ENCODE assay signal across 26 cellular contexts in the genomic region with DNA sequence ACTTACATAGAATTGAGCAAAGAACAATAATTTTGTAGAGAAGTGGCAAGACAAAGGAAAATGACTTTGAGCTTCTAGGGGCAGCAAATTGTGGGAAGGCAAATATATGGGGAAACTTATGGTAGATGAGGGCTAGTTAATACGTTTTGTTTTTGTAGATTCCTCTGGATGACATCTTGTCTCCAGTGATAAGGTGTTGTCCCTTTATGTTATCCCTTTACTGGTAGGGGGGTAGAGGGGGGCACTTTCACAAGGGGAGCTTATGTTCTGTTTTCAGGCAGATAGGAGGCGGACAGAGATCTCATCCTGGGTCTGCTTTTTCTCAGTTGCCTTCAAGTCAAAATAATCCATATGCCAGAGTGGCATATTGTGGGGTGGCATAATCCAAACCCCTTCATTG.
"Had no signal": no experiment of that assay in that cellular context is flagged by ENCODE, and none has a peak within 500 bp of the region (broad histone marks: within the 10 kb centered on the region; RNA-seq: fewer than 3 reads in every experiment).

No MANE protein-coding gene starts in this region.

- H3K27ac Mint-ChIP-seq: activated B cell treated with CpG ODN at 0.5 μM for 24 hours; activated CD4-positive, alpha-beta T cell treated with anti-CD3 and anti-CD28 coated beads, Interleukin-2, amount 10 ng/mL, durations not matched to agents 24 days and 14 days; activated CD8-positive, alpha-beta memory T cell treated with anti-CD3 and anti-CD28 coated beads, Interleukin-2, amount 10 ng/mL, durations not matched to agents 7 days and 5 days; activated naive CD8-positive, alpha-beta T cell treated with anti-CD3 and anti-CD28 coated beads, Interleukin-2, amount 10 ng/mL, durations not matched to agents 7 days and 5 days; activated T-helper 1 cell treated with anti-CD3 and anti-CD28 coated beads, Interleukin-12 subunit alpha, Interleukin-12 subunit beta, Interleukin-2, Interleukin-4 antibody, amounts not matched to agents 30 ng/mL and 10 ng/mL and 1 ng/mL, durations not matched to agents 14 hours and 24 hours and 36 hours had no signal

- ATAC-seq: activated CD8-positive, alpha-beta memory T cell treated with anti-CD3 and anti-CD28 coated beads, Interleukin-2, amount 10 ng/mL, durations not matched to agents 7 days and 5 days had no signal

- H3K4me3 Mint-ChIP-seq: activated B cell treated with CpG ODN at 0.5 μM for 24 hours; activated CD4-positive, alpha-beta T cell treated with anti-CD3 and anti-CD28 coated beads, Interleukin-2, amount 10 ng/mL, durations not matched to agents 24 days and 14 days; activated CD8-positive, alpha-beta memory T cell treated with anti-CD3 and anti-CD28 coated beads, Interleukin-2, amount 10 ng/mL, durations not matched to agents 7 days and 5 days; activated naive CD8-positive, alpha-beta T cell treated with anti-CD3 and anti-CD28 coated beads, Interleukin-2, amount 10 ng/mL, durations not matched to agents 7 days and 5 days; activated T-cell treated with anti-CD3 and anti-CD28 coated beads, Interleukin-2, amount 50 U/mL, for 24 hours; activated T-helper 1 cell treated with anti-CD3 and anti-CD28 coated beads, Interleukin-12 subunit alpha, Interleukin-12 subunit beta, Interleukin-2, Interleukin-4 antibody, amounts not matched to agents 30 ng/mL and 10 ng/mL and 1 ng/mL, durations not matched to agents 14 hours and 24 hours and 36 hours; central memory CD8-positive, alpha-beta T cell had no signal

- H3K27me3 Mint-ChIP-seq: activated B cell treated with CpG ODN at 0.5 μM for 24 hours; activated CD4-positive, alpha-beta T cell treated with anti-CD3 and anti-CD28 coated beads, Interleukin-2, amount 10 ng/mL, durations not matched to agents 24 days and 14 days; activated CD8-positive, alpha-beta memory T cell treated with anti-CD3 and anti-CD28 coated beads, Interleukin-2, amount 10 ng/mL, durations not matched to agents 7 days and 5 days; activated naive CD8-positive, alpha-beta T cell treated with anti-CD3 and anti-CD28 coated beads, Interleukin-2, amount 10 ng/mL, durations not matched to agents 7 days and 5 days; activated T-cell treated with anti-CD3 and anti-CD28 coated beads, Interleukin-2, amount 50 U/mL, for 24 hours; central memory CD8-positive, alpha-beta T cell had no signal

- FAIRE-seq: bronchial epithelial cell, RCC 7860, TTC549 had no signal

- DNase-seq: activated B cell treated with CpG ODN at 0.5 μM for 24 hours; activated CD4-positive, alpha-beta T cell treated with anti-CD3 and anti-CD28 coated beads for 1 hour; activated CD4-positive, alpha-beta T cell treated with anti-CD3 and anti-CD28 coated beads, Interleukin-2, amount 50 U/mL, for 48 hours; activated CD8-positive, alpha-beta memory T cell treated with anti-CD3 and anti-CD28 coated beads, Interleukin-2, amount 10 ng/mL, durations not matched to agents 7 days and 5 days; activated effector memory CD4-positive, alpha-beta T cell treated with Interleukin-2 at 50 U/mL for 16 hours; activated naive CD4-positive, alpha-beta T cell; activated naive CD8-positive, alpha-beta T cell treated with anti-CD3 and anti-CD28 coated beads, Interleukin-2, amount 10 ng/mL, durations not matched to agents 7 days and 5 days; activated T-cell treated with anti-CD3 and anti-CD28 coated beads, Interleukin-2, amount 50 U/mL, for 24 hours; aorta; KG1; NCI-H1048; NCI-H146; NCI-H187 treated with DMSO at 0.1 percent for 48 hours; NCI-H2081 treated with DMSO at 0.1 percent for 48 hours; NCI-H446; NCI-H524; PC-3; SHP77 treated with DMSO at 0.1 percent for 48 hours; T-helper 2 cell; T1000 had no signal

- H3K9me3 Mint-ChIP-seq: activated B cell treated with CpG ODN at 0.5 μM for 24 hours; activated naive CD8-positive, alpha-beta T cell treated with anti-CD3 and anti-CD28 coated beads, Interleukin-2, amount 10 ng/mL, durations not matched to agents 7 days and 5 days; activated T-cell treated with anti-CD3 and anti-CD28 coated beads, Interleukin-2, amount 50 U/mL, for 24 hours; activated T-helper 1 cell treated with anti-CD3 and anti-CD28 coated beads, Interleukin-12 subunit alpha, Interleukin-12 subunit beta, Interleukin-2, Interleukin-4 antibody, amounts not matched to agents 30 ng/mL and 10 ng/mL and 1 ng/mL, durations not matched to agents 14 hours and 24 hours and 36 hours; central memory CD8-positive, alpha-beta T cell had no signal
